8 cellular contexts compared by ENCODE assay signal in the genomic region with DNA sequence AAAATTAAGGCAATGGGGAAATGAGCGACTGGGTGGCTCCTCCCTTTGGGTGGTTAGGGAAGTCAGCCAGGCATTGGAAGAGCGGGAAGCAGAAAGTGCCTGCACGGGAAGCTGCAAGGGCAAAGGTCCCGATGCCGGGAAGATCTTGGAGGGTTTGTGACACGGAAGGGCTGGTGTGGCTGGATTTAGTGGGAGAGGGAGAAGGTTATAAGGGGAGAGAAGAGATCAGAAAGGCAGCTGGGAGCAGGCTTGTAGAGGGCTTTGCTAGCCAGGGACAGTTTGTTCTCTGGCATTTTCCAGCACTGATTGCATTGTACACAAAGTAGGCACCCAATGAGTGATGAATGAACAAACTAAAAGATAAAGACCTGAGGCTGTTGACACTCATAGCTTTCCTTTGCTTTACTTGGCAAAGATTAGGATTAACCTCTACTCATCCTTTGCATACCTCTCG.
A peak's percentile ranks its signal among the peaks of the same experiment; 100 is the strongest.
DNase-seq lines count a peak whose midpoint lies in the region; ATAC-seq and TF ChIP-seq lines count a peak whose summit lies in the region.

No MANE protein-coding gene starts in this region.

- H3K4me3 ChIP-seq in AG04450 (ENCODE audit: low read depth, low read length), result peak overlapping the region; percentile 40
- peak overlapping the region; percentile 56 for H3K4me3 ChIP-seq in PC-3 (ENCODE audit: low read length)

- H3K9me3 ChIP-seq in AG04450 (ENCODE audit: control insufficient read depth, insufficient read depth, low read length) (no peaks in the 10 kb centered on the region), PC-3 (ENCODE audit: low read length) (no peaks in the 10 kb centered on the region)

- peaks cover 4% of the 10 kb centered on the region for H3K4me1 Mint-ChIP-seq in neural crest cell

- H3K9me3 Mint-ChIP-seq in neural crest cell, result no peaks in the 10 kb centered on the region

- H3K27ac Mint-ChIP-seq in neural crest cell (ENCODE audit: unreplicated experiment), result peak overlapping the region; percentile 81

- no TSS peak for BruUV-seq in PC-3 (replicated peaks; lab: Mats Ljungman, UMichigan)

- intact Hi-C loops in PC-3 (cut with micrococcal nuclease), result loop anchor here (1.0 kb wide), 1 partner anchor 8 kb away; no protein-coding TSS in a partner anchor

- H3K36me3 ChIP-seq in PC-3 (ENCODE audit: low read depth, low read length), result no peaks in the 10 kb centered on the region

- H2AFZ ChIP-seq in PC-3 (ENCODE audit: low read length), result peak overlapping the region; percentile 63

- peaks cover 5% of the 10 kb centered on the region for H3F3A ChIP-seq in PC-3 (ENCODE audit: low read length, unreplicated experiment)

- H3K4me3 Mint-ChIP-seq in neural crest cell, result no peak overlapping the region

- H3K27me3 Mint-ChIP-seq in neural crest cell (ENCODE audit: low read depth), result peaks cover 4% of the 10 kb centered on the region

- H3K36me3 Mint-ChIP-seq in neural crest cell (ENCODE audit: low read depth), result peaks cover 2% of the 10 kb centered on the region

- ATAC-seq in PC-3 (peak; percentile 72), esophagus mucosa (peak; percentile 41), GM18873 (IDR thresholded peaks at IDR 0.05; ENCODE audit: low FRiP score, unreplicated experiment) (no peak), HG03565 (IDR thresholded peaks at IDR 0.05; ENCODE audit: unreplicated experiment) (no peak), HG03039 (IDR thresholded peaks at IDR 0.05; ENCODE audit: unreplicated experiment) (no peak)

- DNase-seq in AG04450 (ENCODE audit: low read depth, low spot score), result no peak
- peak; percentile 84 for DNase-seq in PC-3
- DNase-seq in neural crest cell (ENCODE audit: low read depth, low spot score), result no peak
- DNase-seq in T-helper 2 cell, result no peak

- H3K27me3 ChIP-seq in AG04450 (ENCODE audit: control insufficient read depth, insufficient read depth, low read length) (no peaks in the 10 kb centered on the region), PC-3 (ENCODE audit: low read length) (no peaks in the 10 kb centered on the region)

- H3K9ac ChIP-seq in PC-3 (ENCODE audit: low read length), result peak overlapping the region; percentile 52

- no peaks in the 10 kb centered on the region for H3K9me2 ChIP-seq in PC-3 (replicated peaks; ENCODE audit: low read length)

- POLR2A ChIA-PET in AG04450 (lab: Yijun Ruan, JAX), result interaction anchor here (0.7 to 1.2 kb wide), 2 partner anchors 68 to 549 kb away, joined by 3 to 4 read pairs; partner anchors contain the start of gene NAMPT
- POLR2A ChIA-PET in PC-3 (lab: Charles Lee; ENCODE audit: unreplicated experiment), result interaction anchor here (0.6 to 1.8 kb wide), 3 partner anchors 15 to 685 kb away, joined by 3 to 20 read pairs (median 20); partner anchors contain the start of gene NAMPT

- peak overlapping the region; percentile 82 for H3K4me2 ChIP-seq in PC-3 (ENCODE audit: low read length)

- H3K79me2 ChIP-seq in PC-3 (ENCODE audit: low read length), result no peaks in the 10 kb centered on the region

- CTCF ChIA-PET in AG04450 (lab: Charles Lee) (interaction anchor here (1.3 kb wide), 2 partner anchors 246 to 248 kb away, joined by 4 read pairs; no protein-coding TSS in a partner anchor), PC-3 (lab: Charles Lee) (interaction anchor here (0.6 to 1.6 kb wide), 4 partner anchors 40 to 628 kb away, joined by 3 to 5 read pairs (median 4); partner anchors contain the start of gene NAMPT)

- TF ChIP-seq CTCF in AG04450 (IDR thresholded peaks at IDR 0.05; ENCODE audit: low read depth, low read length) (no peak), PC-3 (conservative IDR thresholded peaks at IDR 0.05; ENCODE audit: low read depth, low read length) (no peak), neural crest cell (conservative IDR thresholded peaks at IDR 0.05) (no peak)

- peaks cover 26% of the 10 kb centered on the region for H3K4me1 ChIP-seq in PC-3 (ENCODE audit: insufficient read depth, low read length)

- H3K27ac ChIP-seq in AG04450 (ENCODE audit: low read depth, low read length) (peak overlapping the region; percentile 66), PC-3 (ENCODE audit: low read length) (peak overlapping the region; percentile 83)

- no peaks in the 10 kb centered on the region for H4K20me1 ChIP-seq in PC-3 (ENCODE audit: low read length)

Comparison
In these comparisons a context has a peak if more than half of its experiments do, and no peak if none do; other contexts are left out.
1. ATAC-seq: peak in PC-3 (single experiment) and esophagus mucosa (single experiment); none in GM18873 (single experiment), HG03565 (single experiment) and HG03039 (single experiment).